18 cellular contexts compared by ENCODE assay signal in the genomic region with DNA sequence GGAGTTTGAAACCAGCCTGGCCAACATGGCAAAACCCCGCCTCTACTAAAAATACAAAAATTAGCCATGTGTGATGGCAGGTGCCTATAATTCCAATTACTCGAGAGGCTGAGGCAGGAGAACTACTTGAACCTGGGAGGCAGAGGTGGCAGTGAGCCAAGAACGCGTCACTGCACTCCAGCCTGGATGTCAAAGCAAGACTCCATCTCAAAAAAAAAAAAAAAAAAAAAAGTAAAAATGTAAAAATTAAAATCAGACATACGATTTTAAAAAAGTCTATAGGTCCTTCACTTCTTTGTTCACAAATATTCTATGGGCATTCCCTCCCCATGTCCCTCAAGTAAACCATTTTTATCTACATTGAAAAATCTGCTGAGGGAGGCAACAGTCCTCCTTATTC. TPM values are rescaled to one million over a fixed set of nuclear protein-coding genes. Genes with fewer than 3 reads are reported as not detected.
DNase-seq lines count a peak whose midpoint lies in the region; ATAC-seq and TF ChIP-seq lines count a peak whose summit lies in the region.
"Had no signal": no experiment of that assay in that cellular context is flagged by ENCODE, and none has a peak within 500 bp of the region (broad histone marks: within the 10 kb centered on the region; RNA-seq: fewer than 3 reads in every experiment).

No MANE protein-coding gene starts in this region.

- H2AFZ ChIP-seq in smooth muscle cell (ENCODE audit: low read depth), result no peak overlapping the region

- TF ChIP-seq POLR2A in body of pancreas (IDR thresholded peaks at IDR 0.05), result no peak

- H3K79me2 ChIP-seq in smooth muscle cell (ENCODE audit: low read depth), result peaks cover 38% of the 10 kb centered on the region

- H3K4me1 ChIP-seq in body of pancreas (no peaks in the 10 kb centered on the region), smooth muscle cell (ENCODE audit: low read depth) (no peaks in the 10 kb centered on the region)
- H3K4me1 ChIP-seq: heart right ventricle, vagina had no signal

- H3K27ac Mint-ChIP-seq in stimulated activated effector memory CD8-positive, alpha-beta T cell treated with anti-CD3 and anti-CD28 coated beads, Interleukin-12 subunit alpha, Interleukin-12 subunit beta, amount 100 ng/mL, for 72 hours, result peak overlapping the region; percentile 5
- no peak overlapping the region for H3K27ac Mint-ChIP-seq in osteocyte (ENCODE audit: unreplicated experiment)

- H3K36me3 ChIP-seq in body of pancreas (replicated peaks in 1 of 2; ENCODE audit: insufficient read depth in 1 of 2, low read depth in 2 of 2) (peaks cover 7 to 12% of the 10 kb centered on the region in 2 donors), smooth muscle cell (ENCODE audit: low read depth) (peaks cover 26% of the 10 kb centered on the region)

- H3K9ac ChIP-seq in smooth muscle cell (ENCODE audit: low read depth), result no peak overlapping the region
- H3K9ac ChIP-seq: SK-N-SH had no signal

- no peaks in the 10 kb centered on the region for H3K27me3 Mint-ChIP-seq in osteocyte (ENCODE audit: unreplicated experiment)
- H3K27me3 Mint-ChIP-seq: CD4-positive, alpha-beta memory T cell had no signal

- H3K27ac ChIP-seq in body of pancreas, result no peak overlapping the region
- H3K27ac ChIP-seq in smooth muscle cell (ENCODE audit: low read depth), result no peak overlapping the region
- H3K27ac ChIP-seq: heart right ventricle, vagina had no signal

- peaks cover 87% of the 10 kb centered on the region for H4K20me1 ChIP-seq in smooth muscle cell (ENCODE audit: low read depth)

- H3K9me3 ChIP-seq in body of pancreas, result no peaks in the 10 kb centered on the region
- H3K9me3 ChIP-seq in smooth muscle cell (replicated peaks; ENCODE audit: low read depth), result no peaks in the 10 kb centered on the region
- H3K9me3 ChIP-seq: heart right ventricle, SK-N-SH, vagina had no signal

- H3K4me3 Mint-ChIP-seq in stimulated activated effector memory CD8-positive, alpha-beta T cell treated with anti-CD3 and anti-CD28 coated beads, Interleukin-12 subunit alpha, Interleukin-12 subunit beta, amount 100 ng/mL, for 72 hours, result no peak overlapping the region
- no peak overlapping the region for H3K4me3 Mint-ChIP-seq in osteocyte (ENCODE audit: unreplicated experiment)
- H3K4me3 Mint-ChIP-seq: CD4-positive, alpha-beta memory T cell had no signal

- ATAC-seq in body of pancreas, result no peak
- ATAC-seq in stimulated activated effector memory CD8-positive, alpha-beta T cell treated with anti-CD3 and anti-CD28 coated beads, Interleukin-12 subunit alpha, Interleukin-12 subunit beta, amount 100 ng/mL, for 72 hours, result no peak
- ATAC-seq: GM12878, heart right ventricle had no signal

- 70 to 78% methylated on average over 5 of the region's 5 CpGs for WGBS in body of pancreas, 2 donors
- 100% methylated on average over 5 of the region's 5 CpGs for WGBS in smooth muscle cell (ENCODE audit: low lambda C conversion rate)

- no peak for TF ChIP-seq CTCF in body of pancreas (IDR thresholded peaks at IDR 0.05)
- TF ChIP-seq CTCF in osteocyte (IDR thresholded peaks at IDR 0.05), result no peak
- TF ChIP-seq CTCF in smooth muscle cell (IDR thresholded peaks at IDR 0.05; ENCODE audit: borderline replicate concordance, insufficient read depth, poor library complexity, severe bottlenecking), result no peak

- no peaks in the 10 kb centered on the region for H3K36me3 Mint-ChIP-seq in stimulated activated effector memory CD8-positive, alpha-beta T cell treated with anti-CD3 and anti-CD28 coated beads, Interleukin-12 subunit alpha, Interleukin-12 subunit beta, amount 100 ng/mL, for 72 hours
- H3K36me3 Mint-ChIP-seq in osteocyte (ENCODE audit: unreplicated experiment), result peaks cover 37% of the 10 kb centered on the region

- no peak overlapping the region for H3K4me2 ChIP-seq in smooth muscle cell
- H3K4me2 ChIP-seq: SK-N-SH had no signal

- H3K4me3 ChIP-seq in body of pancreas (no peak overlapping the region), smooth muscle cell (no peak overlapping the region)
- H3K4me3 ChIP-seq: GM12878, heart right ventricle, vagina had no signal

- H3K27me3 ChIP-seq in body of pancreas (no peaks in the 10 kb centered on the region), smooth muscle cell (ENCODE audit: low read depth) (no peaks in the 10 kb centered on the region)
- H3K27me3 ChIP-seq: heart right ventricle, vagina had no signal

- DNase-seq in NCI-H524 (lab: John Stamatoyannopoulos, UW) (peak; percentile 0), NCI-H524 treated with DMSO at 0.1 percent for 48 hours (lab: John Stamatoyannopoulos, UW) (no peak), NCI-H2107 treated with DMSO at 0.1 percent for 48 hours (lab: John Stamatoyannopoulos, UW; ENCODE audit: unreplicated experiment) (peak; percentile 20), body of pancreas (peak; percentile 35 to 66 (median 52)), SKM-1 (lab: John Stamatoyannopoulos, UW; ENCODE audit: unreplicated experiment) (no peak), osteocyte (ENCODE audit: extremely low spot score, unreplicated experiment) (no peak), smooth muscle cell (lab: John Stamatoyannopoulos, UW; ENCODE audit: unreplicated experiment) (no peak)
- no peak for DNase-seq in stimulated activated effector memory CD8-positive, alpha-beta T cell treated with anti-CD3 and anti-CD28 coated beads, Interleukin-12 subunit alpha, Interleukin-12 subunit beta, amount 100 ng/mL, for 72 hours (ENCODE audit: low spot score in 2 of 2)
- DNase-seq: activated CD4-positive, alpha-beta T cell treated with anti-CD3 and anti-CD28 coated beads, Interleukin-2, amount 50 U/mL, for 4 hours; activated T-cell treated with anti-CD3 and anti-CD28 coated beads, Interleukin-2, amount 50 U/mL, for 48 hours; CD4-positive, alpha-beta memory T cell; effector CD4-positive, alpha-beta T cell; mesendoderm; NCI-H1930; SK-N-SH had no signal

- no peaks in the 10 kb centered on the region for H3F3A ChIP-seq in smooth muscle cell (ENCODE audit: low read depth)

- intact Hi-C loops in body of pancreas (cut with DNase I), result no loop called here

- no peaks in the 10 kb centered on the region for H3K9me3 Mint-ChIP-seq in stimulated activated effector memory CD8-positive, alpha-beta T cell treated with anti-CD3 and anti-CD28 coated beads, Interleukin-12 subunit alpha, Interleukin-12 subunit beta, amount 100 ng/mL, for 72 hours
- H3K9me3 Mint-ChIP-seq in osteocyte (ENCODE audit: unreplicated experiment), result no peaks in the 10 kb centered on the region
- H3K9me3 Mint-ChIP-seq: CD4-positive, alpha-beta memory T cell had no signal

- peaks cover 6% of the 10 kb centered on the region for H3K4me1 Mint-ChIP-seq in stimulated activated effector memory CD8-positive, alpha-beta T cell treated with anti-CD3 and anti-CD28 coated beads, Interleukin-12 subunit alpha, Interleukin-12 subunit beta, amount 100 ng/mL, for 72 hours
- no peaks in the 10 kb centered on the region for H3K4me1 Mint-ChIP-seq in osteocyte (ENCODE audit: unreplicated experiment)

RNA-seq across cellular contexts. Expression of a gene that starts 34.9 kb away (rescaled TPM):
- total RNA-seq in body of pancreas (not detected), osteocyte (0.18 TPM in 1 of 2 replicates, not detected in the other), smooth muscle cell (0.18 and 0.45 TPM in 2 replicates)
- 0.04 TPM in 1 of 2 replicates, not detected in the other for polyA plus RNA-seq in smooth muscle cell

RNA-seq across cellular contexts. Expression of a gene that starts 38.2 kb away (rescaled TPM):
- 10 to 100 TPM; 73.7 to 75.2 TPM for total RNA-seq in body of pancreas
- 150 and 151 TPM in 2 replicates for total RNA-seq in osteocyte
- 126 and 166 TPM in 2 replicates for total RNA-seq in smooth muscle cell
- 114 and 138 TPM in 2 replicates for polyA plus RNA-seq in smooth muscle cell

Comparison
In these comparisons a context has a peak if more than half of its experiments do, and no peak if none do; other contexts are left out.
1. DNase-seq: peak in NCI-H524 (2 of 2), NCI-H2107 treated with DMSO at 0.1 percent for 48 hours (single experiment) and body of pancreas (4 of 4); none in NCI-H524 treated with DMSO at 0.1 percent for 48 hours (single experiment), stimulated activated effector memory CD8-positive, alpha-beta T cell treated with anti-CD3 and anti-CD28 coated beads, Interleukin-12 subunit alpha, Interleukin-12 subunit beta, amount 100 ng/mL, for 72 hours (0 of 2), SKM-1 (single experiment), osteocyte (single experiment) and smooth muscle cell (single experiment).